In genomic region chr9:136882109-136882946, GRCh38 we compare ENCODE assay signal across 1 cellular context.
A peak's percentile ranks its signal among the peaks of the same experiment; 100 is the strongest.
TF ChIP-seq lines count a peak whose summit lies in the region.

No MANE protein-coding gene starts in this region.

TF ChIP-seq in endothelial cell of umbilical vein, 7 proteins besides CTCF, POLR2A, EP300 and RAD21:
- TF ChIP-seq JUN (IDR thresholded peaks at IDR 0.05; ENCODE audit: borderline replicate concordance, insufficient read depth, insufficient read length, low read depth) (no peak), MYC (IDR thresholded peaks at IDR 0.05; ENCODE audit: low read depth, low read length) (no peak), EZH2 (IDR thresholded peaks at IDR 0.05; ENCODE audit: borderline replicate concordance, low read depth, low read length, severe bottlenecking) (no peak), FOS (IDR thresholded peaks at IDR 0.05; ENCODE audit: borderline replicate concordance, insufficient read depth, low read length) (peak; percentile 10), MAX (IDR thresholded peaks at IDR 0.05; ENCODE audit: insufficient read depth, insufficient read length) (peak; percentile 43), POLR2AphosphoS5 (IDR thresholded peaks at IDR 0.05; ENCODE audit: insufficient read depth, low read depth, low read length) (no peak), GATA2 (IDR thresholded peaks at IDR 0.05; ENCODE audit: insufficient read depth, insufficient read length, low read depth, low read length) (no peak)
